In genomic region chr17:27569884-27570577, GRCh38 we compare ENCODE assay signal across 13 cellular contexts.
DNase-seq lines count a peak whose midpoint lies in the region; ATAC-seq, FAIRE-seq and TF ChIP-seq lines count a peak whose summit lies in the region.
"Had no signal": no experiment of that assay in that cellular context is flagged by ENCODE, and none has a peak within 500 bp of the region (broad histone marks: within the 10 kb centered on the region; RNA-seq: fewer than 3 reads in every experiment).

No MANE protein-coding gene starts in this region.

- TF ChIP-seq POLR2A in Peyer's patch (IDR thresholded peaks at IDR 0.05) (no peak), H1 (IDR thresholded peaks at IDR 0.05; ENCODE audit: control extremely low read depth in 1 of 2, low read depth in 2 of 2, low read length in 2 of 2) (no peak), gastrocnemius medialis (IDR thresholded peaks at IDR 0.05) (no peak)

- no peak for TF ChIP-seq RAD21 in H1 (IDR thresholded peaks at IDR 0.05 in 1 of 2, conservative IDR thresholded peaks at IDR 0.05 in 1 of 2; ENCODE audit: low read depth in 2 of 2, low read length in 2 of 2)

- in situ Hi-C loops in gastrocnemius medialis (cut with MboI; ENCODE audit: low sequenced_read_pairs in 4 of 4) (no loop called here), ACHN (cut with HindIII; ENCODE audit: low pct_ligation_motif_present, low pct_unique_long_range_greater_than_20kb, low sequenced_read_pairs) (loop anchor here (25.0 kb wide), 1 partner anchor 233 kb away; no protein-coding TSS in a partner anchor)

- H3K4me1 ChIP-seq in Peyer's patch, result peaks cover 0 to 23% (median 3%) of the 10 kb centered on the region in 4 donors
- H3K4me1 ChIP-seq in H1 (replicated peaks in 1 of 4; ENCODE audit: control insufficient read depth in 3 of 4, insufficient read depth in 4 of 4, low read length in 3 of 4), result peaks cover 2 to 15% (median 7%) of the 10 kb centered on the region in 4 experiments; a peak in 5 of 7 replicates
- H3K4me1 ChIP-seq in gastrocnemius medialis, result peaks cover 69 to 81% of the 10 kb centered on the region in 2 donors

- H3K9me3 ChIP-seq in Peyer's patch (no peaks in the 10 kb centered on the region), H1 (ENCODE audit: insufficient read depth in 2 of 2, low read depth in 1 of 2, low read length in 1 of 2) (no peaks in the 10 kb centered on the region), gastrocnemius medialis (no peaks in the 10 kb centered on the region)
- H3K9me3 ChIP-seq: SJCRH30, uterus had no signal

- no peak overlapping the region for H2AFZ ChIP-seq in H1 (ENCODE audit: low read length)
- H2AFZ ChIP-seq: parathyroid adenoma had no signal

- no peaks in the 10 kb centered on the region for H3K36me3 ChIP-seq in Peyer's patch
- no peaks in the 10 kb centered on the region for H3K36me3 ChIP-seq in H1 (ENCODE audit: control insufficient read depth in 2 of 4, insufficient read depth in 4 of 4, low read length in 3 of 4)
- H3K36me3 ChIP-seq in gastrocnemius medialis, result no peaks in the 10 kb centered on the region
- H3K36me3 ChIP-seq: SJCRH30, uterus had no signal

- H3K4me3 ChIP-seq in Peyer's patch (no peak overlapping the region), H1 (ENCODE audit: extremely low read depth in 1 of 4, insufficient read depth in 2 of 4, low read depth in 3 of 4, low read length in 4 of 4) (no peak overlapping the region), gastrocnemius medialis (no peak overlapping the region)
- H3K4me3 ChIP-seq: SJCRH30, uterus had no signal

- CTCF ChIA-PET in activated CD4-positive, alpha-beta T cell treated with anti-CD3 and anti-CD28 coated beads for 36 hours (lab: Charles Lee), result interaction anchor here (0.5 to 2.2 kb wide), 4 partner anchors 10 to 140 kb away, joined by 3 to 9 read pairs (median 4); no protein-coding TSS in a partner anchor
- CTCF ChIA-PET in H1 (lab: Charles Lee; ENCODE audit: partially characterized antibody), result interaction anchor here (0.9 to 3.5 kb wide), 13 partner anchors 10 to 135 kb away, joined by 3 to 39 read pairs (median 6); partner anchors contain the start of gene KSR1

- no peak overlapping the region for H4K91ac ChIP-seq in H1 (replicated peaks; ENCODE audit: insufficient read length, low read length)

- no peak overlapping the region for H3K4me2 ChIP-seq in H1 (ENCODE audit: insufficient read depth in 1 of 2, low read depth in 2 of 2, low read length in 2 of 2)

- no peak overlapping the region for H3K9ac ChIP-seq in H1 (replicated peaks in 1 of 4; ENCODE audit: extremely low read depth in 1 of 4, low read depth in 3 of 4, low read length in 3 of 4)
- H3K9ac ChIP-seq: parathyroid adenoma had no signal

- no peak overlapping the region for H3K4ac ChIP-seq in H1 (replicated peaks; ENCODE audit: insufficient read length, low read depth, low read length)

- H3K9me3 Mint-ChIP-seq in activated CD4-positive, alpha-beta T cell treated with anti-CD3 and anti-CD28 coated beads, Interleukin-2, amount 10 ng/mL, durations not matched to agents 24 days and 14 days, result peaks cover 10% of the 10 kb centered on the region
- H3K9me3 Mint-ChIP-seq in activated CD4-positive, alpha-beta T cell treated with anti-CD3 and anti-CD28 coated beads for 36 hours (ENCODE audit: low read depth), result no peaks in the 10 kb centered on the region
- H3K9me3 Mint-ChIP-seq in CD14-positive monocyte, result peaks cover 0 to 2% (median 0%) of the 10 kb centered on the region in 7 donors

- no peaks in the 10 kb centered on the region for H3K27me3 Mint-ChIP-seq in activated CD4-positive, alpha-beta T cell treated with anti-CD3 and anti-CD28 coated beads, Interleukin-2, amount 10 ng/mL, durations not matched to agents 24 days and 14 days
- no peaks in the 10 kb centered on the region for H3K27me3 Mint-ChIP-seq in activated CD4-positive, alpha-beta T cell treated with anti-CD3 and anti-CD28 coated beads for 36 hours
- H3K27me3 Mint-ChIP-seq in CD14-positive monocyte (ENCODE audit: low read depth in 3 of 3), result peaks cover 0 to 3% (median 0%) of the 10 kb centered on the region in 3 donors

- H3K4me1 Mint-ChIP-seq in activated CD4-positive, alpha-beta T cell treated with anti-CD3 and anti-CD28 coated beads, Interleukin-2, amount 10 ng/mL, durations not matched to agents 24 days and 14 days, result peaks cover 74% of the 10 kb centered on the region
- peaks cover 79% of the 10 kb centered on the region for H3K4me1 Mint-ChIP-seq in activated CD4-positive, alpha-beta T cell treated with anti-CD3 and anti-CD28 coated beads for 36 hours
- H3K4me1 Mint-ChIP-seq in CD14-positive monocyte, result peaks cover 40% of the 10 kb centered on the region

- no peak for TF ChIP-seq EP300 in H1 (IDR thresholded peaks at IDR 0.05; ENCODE audit: borderline replicate concordance in 1 of 2, low read depth in 2 of 2, low read length in 2 of 2)

- H3K23ac ChIP-seq in H1 (ENCODE audit: insufficient read length), result no peak overlapping the region

- no peaks in the 10 kb centered on the region; the same call in 1 of the 2 replicates for H3K23me2 ChIP-seq in H1 (ENCODE audit: low read depth, low read length)

- no peak overlapping the region for H2BK120ac ChIP-seq in H1 (replicated peaks; ENCODE audit: low read depth, low read length)

- TF ChIP-seq CTCF in Peyer's patch (IDR thresholded peaks at IDR 0.05) (peak in 3 of 6 experiments; percentile 2 to 15 (median 11)), H1 (IDR thresholded peaks at IDR 0.05; ENCODE audit: control extremely low read depth in 1 of 3, insufficient read depth in 1 of 3, low read depth in 1 of 3, low read length in 3 of 3) (no peak), gastrocnemius medialis (IDR thresholded peaks at IDR 0.05 in 4 of 5, conservative IDR thresholded peaks at IDR 0.05 in 1 of 5) (no peak), CD14-positive monocyte (IDR thresholded peaks at IDR 0.05) (no peak)

- intact Hi-C loops in activated CD4-positive, alpha-beta T cell treated with anti-CD3 and anti-CD28 coated beads, Interleukin-2, amount 10 ng/mL, durations not matched to agents 24 days and 14 days (cut with micrococcal nuclease), result loop anchor here (2.0 to 5.0 kb wide), 2 partner anchors 31 to 43 kb away; no protein-coding TSS in a partner anchor
- intact Hi-C loops in activated CD4-positive, alpha-beta T cell treated with anti-CD3 and anti-CD28 coated beads for 36 hours (cut with DNase I, micrococcal nuclease), result loop anchor here (2.0 to 5.0 kb wide), 3 partner anchors 29 to 42 kb away; no protein-coding TSS in a partner anchor
- intact Hi-C loops in gastrocnemius medialis (cut with DNase I; ENCODE audit: low total_unique reads) (loop anchor here (1.0 to 10.0 kb wide), 6 partner anchors 31 to 325 kb away; partner anchors contain the start of gene KSR1), CD14-positive monocyte (cut with micrococcal nuclease) (no loop called here)

- H2BK20ac ChIP-seq in H1 (ENCODE audit: low read length), result no peak overlapping the region

- no peak overlapping the region for H4K8ac ChIP-seq in H1 (ENCODE audit: extremely low read depth, insufficient read depth, low read length)

- H2BK12ac ChIP-seq in H1 (ENCODE audit: low read depth, low read length), result no peak overlapping the region

- peak overlapping the region; percentile 41; the same call in 1 of the 2 replicates for H3K18ac ChIP-seq in H1 (ENCODE audit: extremely low read depth, low read length)

- 89% methylated on average over 7 of the region's 7 CpGs; no CpG with 5 or more reads in 1 of the 2 experiments for WGBS in H1 (ENCODE audit: extremely low coverage in 1 of 2, insufficient coverage in 1 of 2, insufficient read length in 1 of 2, insufficient replicate concordance in 2 of 2, low coverage in 1 of 2, low lambda C conversion rate in 2 of 2, missing lambda C conversion rate in 1 of 2), 2 experiments

- H3K79me2 ChIP-seq in H1 (ENCODE audit: control insufficient read depth in 1 of 2, insufficient read depth in 2 of 2, low read length in 2 of 2), result peaks cover 0 to 14% of the 10 kb centered on the region in 2 experiments; a peak in 1 of 4 replicates

- no peak overlapping the region for H4K5ac ChIP-seq in H1 (ENCODE audit: insufficient read length, low read depth, low read length)

- FAIRE-seq in H1 (lab: Jason Lieb, UNC), result no peak

- peaks cover 23% of the 10 kb centered on the region for H3K36me3 Mint-ChIP-seq in activated CD4-positive, alpha-beta T cell treated with anti-CD3 and anti-CD28 coated beads, Interleukin-2, amount 10 ng/mL, durations not matched to agents 24 days and 14 days (ENCODE audit: low read depth)
- peaks cover 18% of the 10 kb centered on the region for H3K36me3 Mint-ChIP-seq in activated CD4-positive, alpha-beta T cell treated with anti-CD3 and anti-CD28 coated beads for 36 hours (ENCODE audit: low read depth)
- peaks cover 30 to 46% of the 10 kb centered on the region in 2 donors for H3K36me3 Mint-ChIP-seq in CD14-positive monocyte

- H2BK15ac ChIP-seq in H1 (ENCODE audit: low read length), result no peak overlapping the region

- peaks cover 0 to 2% of the 10 kb centered on the region in 2 experiments for H4K20me1 ChIP-seq in H1 (replicated peaks in 1 of 2; ENCODE audit: control insufficient read depth in 1 of 2, insufficient read depth in 2 of 2, low read length in 2 of 2)

- H2BK5ac ChIP-seq in H1 (ENCODE audit: low read depth, low read length), result 0 out of 2 replicates have a peak overlapping the region, but pooled peaks have one; percentile 64

- no peak for DNase-seq in activated CD4-positive, alpha-beta T cell treated with anti-CD3 and anti-CD28 coated beads, Interleukin-2, amount 10 ng/mL, durations not matched to agents 24 days and 14 days
- DNase-seq in activated CD4-positive, alpha-beta T cell treated with anti-CD3 and anti-CD28 coated beads for 36 hours, result no peak
- DNase-seq in Peyer's patch (peak in 1 of 3 donors; percentile 63), H1 (ENCODE audit: low read depth in 1 of 2, low spot score in 2 of 2) (no peak), gastrocnemius medialis (no peak), CD14-positive monocyte (ENCODE audit: low spot score) (no peak), ACHN (no peak)
- DNase-seq: NCI-H2029 had no signal

- POLR2A ChIA-PET in activated CD4-positive, alpha-beta T cell treated with anti-CD3 and anti-CD28 coated beads for 36 hours (lab: Charles Lee), result interaction anchor here (0.8 kb wide), 1 partner anchor 97 kb away, joined by 3 read pairs; no protein-coding TSS in a partner anchor
- POLR2A ChIA-PET in H1 (lab: Charles Lee; ENCODE audit: partially characterized antibody), result no interaction called here

- H3K27ac Mint-ChIP-seq in activated CD4-positive, alpha-beta T cell treated with anti-CD3 and anti-CD28 coated beads, Interleukin-2, amount 10 ng/mL, durations not matched to agents 24 days and 14 days, result peak overlapping the region; percentile 48
- no peak overlapping the region for H3K27ac Mint-ChIP-seq in activated CD4-positive, alpha-beta T cell treated with anti-CD3 and anti-CD28 coated beads for 36 hours
- peak overlapping the region in 1 of 7 donors; percentile 54 for H3K27ac Mint-ChIP-seq in CD14-positive monocyte

- H3K56ac ChIP-seq in H1 (replicated peaks; ENCODE audit: insufficient read length, low read depth, low read length), result no peak overlapping the region

- H3K27me3 ChIP-seq in Peyer's patch (no peaks in the 10 kb centered on the region), H1 (replicated peaks in 1 of 4; ENCODE audit: control insufficient read depth in 3 of 4, extremely low read depth in 1 of 4, insufficient read depth in 3 of 4, low read length in 3 of 4) (no peaks in the 10 kb centered on the region), gastrocnemius medialis (no peaks in the 10 kb centered on the region)
- H3K27me3 ChIP-seq: SJCRH30, uterus had no signal

- H3K4me3 Mint-ChIP-seq in activated CD4-positive, alpha-beta T cell treated with anti-CD3 and anti-CD28 coated beads, Interleukin-2, amount 10 ng/mL, durations not matched to agents 24 days and 14 days, result no peak overlapping the region
- no peak overlapping the region for H3K4me3 Mint-ChIP-seq in activated CD4-positive, alpha-beta T cell treated with anti-CD3 and anti-CD28 coated beads for 36 hours
- H3K4me3 Mint-ChIP-seq in CD14-positive monocyte, result no peak overlapping the region

- 0 out of 2 replicates have a peak overlapping the region, but pooled peaks have one; percentile 60 for H2AK5ac ChIP-seq in H1 (ENCODE audit: low read depth, low read length)

- H3K27ac ChIP-seq in Peyer's patch, result peak overlapping the region in 3 of 4 donors; percentile 39 to 70 (median 58)
- H3K27ac ChIP-seq in H1 (ENCODE audit: low read depth, low read length), result no peak overlapping the region
- H3K27ac ChIP-seq in gastrocnemius medialis, result peak overlapping the region; percentile 95 to 99 (median 97)
- H3K27ac ChIP-seq: epithelial cell of prostate, parathyroid adenoma, SJCRH30, uterus had no signal

- no peak overlapping the region for H3K14ac ChIP-seq in H1 (ENCODE audit: insufficient read length)

- no peak for ATAC-seq in activated CD4-positive, alpha-beta T cell treated with anti-CD3 and anti-CD28 coated beads for 36 hours
- ATAC-seq in gastrocnemius medialis (no peak), GM18868 (IDR thresholded peaks at IDR 0.05; ENCODE audit: unreplicated experiment) (no peak)

- H3K79me1 ChIP-seq in H1 (ENCODE audit: low read depth, low read length), result peaks cover 6% of the 10 kb centered on the region; the same call in 1 of the 2 replicates

Comparison
In these comparisons a context has a peak if more than half of its experiments do, and no peak if none do; other contexts are left out.
1. intact Hi-C loops: an anchor here in activated CD4-positive, alpha-beta T cell treated with anti-CD3 and anti-CD28 coated beads, Interleukin-2, amount 10 ng/mL, durations not matched to agents 24 days and 14 days (2.0 to 5.0 kb wide), activated CD4-positive, alpha-beta T cell treated with anti-CD3 and anti-CD28 coated beads for 36 hours (2.0 to 5.0 kb wide) and gastrocnemius medialis (1.0 to 10.0 kb wide); none called in CD14-positive monocyte.